Comparison of ENCODE assay signal across 8 cellular contexts in genomic region chr15:99566157-99566900, GRCh38. TPM values are rescaled to one million over a fixed set of nuclear protein-coding genes. Genes with fewer than 3 reads are reported as not detected.
DNase-seq lines count a peak whose midpoint lies in the region; ATAC-seq and TF ChIP-seq lines count a peak whose summit lies in the region.

No MANE protein-coding gene starts in this region.

- DNase-seq in GM06990 (ENCODE audit: extremely low read depth, insufficient read length): peak; percentile 64
- DNase-seq in LNCaP clone FGC (ENCODE audit: low read depth): no peak
- peak; percentile 35 to 52 for DNase-seq in activated T-cell treated with anti-CD3 and anti-CD28 coated beads, Interleukin-2, amount 50 U/mL, for 72 hours
- peak; percentile 26 for DNase-seq in globus pallidus (ENCODE audit: low spot score)
- DNase-seq in DMS79 treated with DMSO at 0.1 percent for 48 hours (lab: John Stamatoyannopoulos, UW): no peak
- DNase-seq in NCI-H2029 treated with DMSO at 0.1 percent for 48 hours (lab: John Stamatoyannopoulos, UW): no peak
- DNase-seq in superior temporal gyrus (ENCODE audit: extremely low spot score): no peak

- peak overlapping the region; percentile 95 for H3K27ac ChIP-seq in neutrophil

- H3K9me3 ChIP-seq in neutrophil: no peaks in the 10 kb centered on the region

- H3K36me3 ChIP-seq in GM06990 (ENCODE audit: control insufficient read depth, insufficient read depth, low read length) (no peaks in the 10 kb centered on the region), neutrophil (no peaks in the 10 kb centered on the region)

- H3K27me3 Mint-ChIP-seq in activated T-cell treated with anti-CD3 and anti-CD28 coated beads, Interleukin-2, amount 50 U/mL, for 72 hours (ENCODE audit: low read depth): peaks cover 9% of the 10 kb centered on the region

- peak overlapping the region; percentile 97 for H3K4me3 ChIP-seq in GM06990 (replicated peaks; ENCODE audit: low read depth, low read length)
- peak overlapping the region; percentile 85 for H3K4me3 ChIP-seq in LNCaP clone FGC (ENCODE audit: low read depth, low read length)
- peak overlapping the region; percentile 84 to 97 for H3K4me3 ChIP-seq in neutrophil (ENCODE audit: low read depth in 1 of 2, low read length in 1 of 2)

- peaks cover 4 to 7% of the 10 kb centered on the region in 2 donors for H3K36me3 Mint-ChIP-seq in activated T-cell treated with anti-CD3 and anti-CD28 coated beads, Interleukin-2, amount 50 U/mL, for 72 hours (ENCODE audit: insufficient read depth in 2 of 2)

- ATAC-seq in activated T-cell treated with anti-CD3 and anti-CD28 coated beads, Interleukin-2, amount 50 U/mL, for 72 hours (replicated peaks in 1 of 2): peak; percentile 11 to 31

- peak overlapping the region; percentile 93 to 94 for H3K4me3 Mint-ChIP-seq in activated T-cell treated with anti-CD3 and anti-CD28 coated beads, Interleukin-2, amount 50 U/mL, for 72 hours

- no peaks in the 10 kb centered on the region for H3K9me3 Mint-ChIP-seq in activated T-cell treated with anti-CD3 and anti-CD28 coated beads, Interleukin-2, amount 50 U/mL, for 72 hours

- peaks cover 51% of the 10 kb centered on the region for H3K4me1 Mint-ChIP-seq in activated T-cell treated with anti-CD3 and anti-CD28 coated beads, Interleukin-2, amount 50 U/mL, for 72 hours (ENCODE audit: low read depth)

- H3K4me1 ChIP-seq in neutrophil (ENCODE audit: control insufficient read depth in 1 of 2, insufficient read depth in 1 of 2, low read depth in 1 of 2, low read length in 1 of 2): peaks cover 29 to 35% of the 10 kb centered on the region in 2 experiments

- no peak for TF ChIP-seq CTCF in GM06990 (IDR thresholded peaks at IDR 0.05; ENCODE audit: insufficient read depth, low read length, poor library complexity, severe bottlenecking)
- no peak for TF ChIP-seq CTCF in LNCaP clone FGC (IDR thresholded peaks at IDR 0.05; ENCODE audit: control insufficient read depth, extremely low read depth, insufficient read depth)
- no peak for TF ChIP-seq CTCF in neutrophil (IDR thresholded peaks at IDR 0.05)

- peak overlapping the region; percentile 75 for H3K27ac Mint-ChIP-seq in activated T-cell treated with anti-CD3 and anti-CD28 coated beads, Interleukin-2, amount 50 U/mL, for 72 hours

- no peaks in the 10 kb centered on the region for H3K27me3 ChIP-seq in GM06990 (replicated peaks; ENCODE audit: control insufficient read depth, insufficient read depth, low read length)
- peaks cover 10% of the 10 kb centered on the region for H3K27me3 ChIP-seq in neutrophil

RNA-seq across cellular contexts. Expression of gene MEF2A, which starts 0.5 kb away (rescaled TPM):
- total RNA-seq in activated T-cell treated with anti-CD3 and anti-CD28 coated beads, Interleukin-2, amount 50 U/mL, for 72 hours: 10 to 100 TPM; 24.1 to 26.0 TPM

Comparison
In these comparisons a context has a peak if more than half of its experiments do, and no peak if none do; other contexts are left out.
1. DNase-seq: peak in GM06990 (single experiment), activated T-cell treated with anti-CD3 and anti-CD28 coated beads, Interleukin-2, amount 50 U/mL, for 72 hours (2 of 2) and globus pallidus (single experiment); none in LNCaP clone FGC (single experiment), DMS79 treated with DMSO at 0.1 percent for 48 hours (single experiment), NCI-H2029 treated with DMSO at 0.1 percent for 48 hours (single experiment) and superior temporal gyrus (single experiment).
2. Peak in every context shown above with its lines, with median percentiles within 50 percentile points of each other: H3K4me3 ChIP-seq.